13 cellular contexts compared by ENCODE assay signal in the genomic region with DNA sequence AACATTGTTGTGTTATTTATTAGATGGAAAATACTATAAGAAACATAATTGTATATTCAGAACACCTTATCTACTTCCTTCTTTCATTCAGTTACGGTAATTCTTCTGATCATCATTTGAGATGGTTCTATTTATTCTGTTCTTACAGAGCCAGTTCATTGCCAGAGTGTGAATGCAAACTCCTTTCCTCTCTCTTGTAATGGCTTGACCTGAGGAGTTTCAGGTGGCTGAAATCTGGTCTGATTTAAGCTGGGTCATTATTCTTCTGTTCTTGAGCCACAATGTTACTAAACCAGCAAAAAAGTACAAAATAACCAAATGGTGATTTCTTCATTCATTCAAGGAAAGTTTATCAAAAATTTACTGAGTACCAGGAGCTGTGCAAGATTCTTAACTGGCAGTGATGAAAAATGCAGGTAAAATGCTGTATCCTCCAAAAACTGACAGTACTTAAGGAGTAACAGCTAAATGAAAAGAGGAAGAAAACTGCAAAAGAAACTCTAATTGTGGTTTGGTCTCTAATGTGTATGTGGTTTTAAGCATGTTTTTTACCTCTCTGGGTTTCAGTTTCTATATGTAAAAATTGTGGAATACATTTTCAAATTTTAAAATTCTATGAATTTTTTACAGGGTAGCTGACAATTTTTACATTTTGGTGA.
DNase-seq lines count a peak whose midpoint lies in the region; ATAC-seq and TF ChIP-seq lines count a peak whose summit lies in the region.
"Had no signal": no experiment of that assay in that cellular context is flagged by ENCODE, and none has a peak within 500 bp of the region (broad histone marks: within the 10 kb centered on the region; RNA-seq: fewer than 3 reads in every experiment).

No MANE protein-coding gene starts in this region.

- DNase-seq in memory B cell (ENCODE audit: low spot score in 2 of 2) (no peak), mucosa of descending colon (no peak), right atrium auricular region (ENCODE audit: low spot score) (no peak), sciatic nerve (ENCODE audit: low spot score) (no peak)
- DNase-seq: kidney glomerular epithelial cell, occipital lobe, SW 1271, upper lobe of left lung had no signal

- H3K27ac Mint-ChIP-seq in memory B cell, result peak overlapping the region; percentile 81

- H3K27ac ChIP-seq in right atrium auricular region, result no peak overlapping the region
- H3K27ac ChIP-seq: cardiac muscle cell, upper lobe of left lung had no signal

- H3K9me3 ChIP-seq in mucosa of descending colon, result no peaks in the 10 kb centered on the region
- H3K9me3 ChIP-seq in right atrium auricular region, result no peaks in the 10 kb centered on the region
- H3K9me3 ChIP-seq: upper lobe of left lung had no signal

- H3K4me3 ChIP-seq in mucosa of descending colon, result no peak overlapping the region
- H3K4me3 ChIP-seq in right atrium auricular region, result no peak overlapping the region
- H3K4me3 ChIP-seq: cardiac muscle cell, upper lobe of left lung had no signal

- peaks cover 7% of the 10 kb centered on the region for H3K4me1 Mint-ChIP-seq in memory B cell

- no peaks in the 10 kb centered on the region for H3K9me3 Mint-ChIP-seq in memory B cell

- no peaks in the 10 kb centered on the region for H3K36me3 ChIP-seq in mucosa of descending colon (ENCODE audit: low read depth)
- no peaks in the 10 kb centered on the region for H3K36me3 ChIP-seq in right atrium auricular region
- H3K36me3 ChIP-seq: cardiac muscle cell, upper lobe of left lung had no signal

- no peaks in the 10 kb centered on the region for H3K27me3 ChIP-seq in right atrium auricular region
- H3K27me3 ChIP-seq: cardiac muscle cell, upper lobe of left lung had no signal

- no peaks in the 10 kb centered on the region for H3K36me3 Mint-ChIP-seq in memory B cell

- no peaks in the 10 kb centered on the region for H3K4me1 ChIP-seq in mucosa of descending colon (ENCODE audit: low read depth)
- H3K4me1 ChIP-seq in right atrium auricular region, result no peaks in the 10 kb centered on the region
- H3K4me1 ChIP-seq: upper lobe of left lung had no signal

- H3K4me3 Mint-ChIP-seq in memory B cell, result peak overlapping the region; percentile 80

- peaks cover 2% of the 10 kb centered on the region for H3K27me3 Mint-ChIP-seq in memory B cell

- intact Hi-C loops in mucosa of descending colon (cut with DNase I, micrococcal nuclease), result no loop called here
- intact Hi-C loops in sciatic nerve (cut with DNase I), result no loop called here

- TF ChIP-seq CTCF in mucosa of descending colon (IDR thresholded peaks at IDR 0.05) (no peak), right atrium auricular region (IDR thresholded peaks at IDR 0.05) (no peak)

- ATAC-seq in GM19328 (IDR thresholded peaks at IDR 0.05; ENCODE audit: unreplicated experiment) (peak; percentile 92), HG02642 (IDR thresholded peaks at IDR 0.05; ENCODE audit: poor library complexity, unreplicated experiment) (peak; percentile 96), HG03457 (IDR thresholded peaks at IDR 0.05; ENCODE audit: unreplicated experiment) (peak; percentile 96), memory B cell (ENCODE audit: low read depth) (peak; percentile 99), mucosa of descending colon (no peak), esophagus mucosa (no peak), sciatic nerve (no peak)

Comparison
In these comparisons a context has a peak if more than half of its experiments do, and no peak if none do; other contexts are left out.
1. ATAC-seq: peak in GM19328 (single experiment), HG02642 (single experiment), HG03457 (single experiment) and memory B cell (single experiment); none in mucosa of descending colon (single experiment), esophagus mucosa (single experiment) and sciatic nerve (single experiment).